In the genomic region with DNA sequence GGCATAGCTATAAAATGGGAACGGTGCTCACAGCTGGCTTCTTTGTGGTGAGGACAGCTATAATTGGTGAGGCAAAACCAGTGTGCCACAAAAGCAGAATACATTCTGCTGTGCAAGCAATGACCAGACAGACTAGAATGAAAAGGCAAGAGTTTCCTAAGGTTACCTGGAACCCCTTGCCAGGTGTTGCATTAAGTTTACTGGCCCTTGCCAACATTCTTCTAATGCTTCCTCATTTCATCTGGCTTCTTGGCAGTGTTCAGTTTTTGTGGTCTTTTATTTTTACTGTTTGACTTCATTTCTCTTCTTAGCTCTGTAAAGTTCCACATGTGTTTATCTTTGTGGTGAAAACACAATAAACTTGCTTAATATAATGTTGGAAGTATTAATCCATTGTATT, we compare ENCODE assay signal across 18 cellular contexts.
A peak's percentile ranks its signal among the peaks of the same experiment; 100 is the strongest.
DNase-seq lines count a peak whose midpoint lies in the region; ATAC-seq and TF ChIP-seq lines count a peak whose summit lies in the region.
"Had no signal": no experiment of that assay in that cellular context is flagged by ENCODE, and none has a peak within 500 bp of the region (broad histone marks: within the 10 kb centered on the region; RNA-seq: fewer than 3 reads in every experiment).

No MANE protein-coding gene starts in this region.

- H3K27me3 ChIP-seq in prostate gland (replicated peaks; ENCODE audit: insufficient read depth), result no peaks in the 10 kb centered on the region
- H3K27me3 ChIP-seq: brain microvascular endothelial cell, foreskin keratinocyte, sigmoid colon had no signal

- H3K4me3 ChIP-seq in prostate gland, result no peak overlapping the region
- H3K4me3 ChIP-seq: sigmoid colon, thoracic aorta had no signal

- TF ChIP-seq CTCF in prostate gland (IDR thresholded peaks at IDR 0.05), result no peak

- DNase-seq in H4 (ENCODE audit: low spot score) (peak; percentile 30), RPMI8226 (peak; percentile 88), prostate gland (ENCODE audit: low spot score) (peak; percentile 80), Right ventricle myocardium inferior (ENCODE audit: missing footprints) (no peak), COLO668 (lab: John Stamatoyannopoulos, UW; ENCODE audit: unreplicated experiment) (no peak), HuH-7 (ENCODE audit: low spot score) (no peak)
- DNase-seq: brain microvascular endothelial cell; CD4-positive, CD25-positive, alpha-beta regulatory T cell; GOT3; NCI-H1694 treated with DMSO at 0.1 percent for 48 hours; NCI-H510A; OCI-M1; sigmoid colon; stimulated activated CD4-positive, alpha-beta T cell treated with anti-CD3 and anti-CD28 coated beads, Interleukin-4, amount 100 ng/mL, for 1 hour; WERI-Rb-1 had no signal

- H3K4me1 ChIP-seq in prostate gland (replicated peaks), result peaks cover 4% of the 10 kb centered on the region
- H3K4me1 ChIP-seq: foreskin keratinocyte had no signal

- H3K27ac ChIP-seq in prostate gland, result peak overlapping the region in 1 of 2 donors; percentile 59
- H3K27ac ChIP-seq: brain microvascular endothelial cell, foreskin keratinocyte, sigmoid colon, thoracic aorta, WERI-Rb-1 had no signal

- H3K9me3 ChIP-seq in prostate gland, result no peaks in the 10 kb centered on the region
- H3K9me3 ChIP-seq: sigmoid colon, thoracic aorta had no signal

- intact Hi-C loops in prostate gland (cut with DNase I) (no loop called here), Right ventricle myocardium inferior (cut with DNase I) (no loop called here)

- 26% methylated on average over 1 of the region's 1 CpG for WGBS in prostate gland

- H3K36me3 ChIP-seq in prostate gland, result no peaks in the 10 kb centered on the region
- H3K36me3 ChIP-seq: thoracic aorta had no signal

- no peak for TF ChIP-seq POLR2A in prostate gland (IDR thresholded peaks at IDR 0.05)

- ATAC-seq in esophagus mucosa (peak; percentile 25), Right ventricle myocardium inferior (no peak)
- ATAC-seq: foreskin keratinocyte had no signal

Comparison
In these comparisons a context has a peak if more than half of its experiments do, and no peak if none do; other contexts are left out.
1. DNase-seq: peak in H4 (single experiment), RPMI8226 (single experiment) and prostate gland (single experiment); none in Right ventricle myocardium inferior (single experiment), COLO668 (single experiment) and HuH-7 (single experiment).